ENCODE assay signal across 16 cellular contexts in genomic region chr17:58873926-58874325, GRCh38.
DNase-seq lines count a peak whose midpoint lies in the region; ATAC-seq, FAIRE-seq and TF ChIP-seq lines count a peak whose summit lies in the region.
"Had no signal": no experiment of that assay in that cellular context is flagged by ENCODE, and none has a peak within 500 bp of the region (broad histone marks: within the 10 kb centered on the region; RNA-seq: fewer than 3 reads in every experiment).

No MANE protein-coding gene starts in this region.

- DNase-seq in A549 (ENCODE audit: low read depth in 1 of 2, low spot score in 1 of 2) (no peak), CD1c-positive myeloid dendritic cell (ENCODE audit: extremely low spot score) (peak; percentile 8), MV-4-11 (lab: John Stamatoyannopoulos, UW) (peak; percentile 52), urothelium cell line (ENCODE audit: low spot score) (no peak), DMS53 treated with DMSO at 0.1 percent for 48 hours (lab: John Stamatoyannopoulos, UW; ENCODE audit: unreplicated experiment) (no peak), islet precursor cell (no peak)
- DNase-seq: AML-193; CD4-positive, alpha-beta memory T cell; DMS153; DMS79 treated with DMSO at 0.1 percent for 48 hours; EL; GM23248; HCEC 1CT had no signal

- TF ChIP-seq CTCF in A549 (IDR thresholded peaks at IDR 0.05): no peak

- no peak for ATAC-seq in A549
- ATAC-seq: GM12878 had no signal

- TF ChIP-seq RAD21 in A549 (conservative IDR thresholded peaks at IDR 0.05 in 1 of 2, IDR thresholded peaks at IDR 0.05 in 1 of 2): no peak

- H3K4me3 ChIP-seq in A549: no peak overlapping the region
- H3K4me3 ChIP-seq: GM12878, GM23248 had no signal

- no peaks in the 10 kb centered on the region for H3K9me3 ChIP-seq in A549

- no peak overlapping the region for H3K27ac ChIP-seq in A549
- H3K27ac ChIP-seq: C4-2B, GM23248 had no signal

- H3K4me2 ChIP-seq in A549: no peak overlapping the region

- WGBS in A549 (ENCODE audit: missing lambda C conversion rate): 30% methylated on average over 5 of the region's 5 CpGs

- no peaks in the 10 kb centered on the region for H3K4me1 ChIP-seq in A549

- POLR2A ChIA-PET in A549 (lab: Yijun Ruan, JAX): no interaction called here

- no peak for TF ChIP-seq POLR2A in A549 (IDR thresholded peaks at IDR 0.05; ENCODE audit: low read length)

- no peak for TF ChIP-seq EP300 in A549 (IDR thresholded peaks at IDR 0.05)

- CTCF ChIA-PET in A549 (lab: Yijun Ruan, JAX): interaction anchor here (0.6 kb wide), 1 partner anchor 13 kb away, joined by 3 read pairs; no protein-coding TSS in a partner anchor

- FAIRE-seq in A549 (lab: Jason Lieb, UNC) (peak; percentile 18), urothelium cell line (lab: Jason Lieb, UNC) (peak; percentile 65)
- FAIRE-seq: A204.1, GM12878 had no signal

TF ChIP-seq in A549, 52 proteins besides CTCF, POLR2A, EP300 and RAD21:
- TF ChIP-seq TP53 (CRISPR knock-in tag; IDR thresholded peaks at IDR 0.05) (no peak), MAZ (IDR thresholded peaks at IDR 0.05; ENCODE audit: borderline replicate concordance, low read depth, low read length) (no peak), EHF (CRISPR knock-in tag; IDR thresholded peaks at IDR 0.05) (no peak), KDM5A (IDR thresholded peaks at IDR 0.05) (no peak), FOSB (CRISPR knock-in tag; IDR thresholded peaks at IDR 0.05) (no peak), CHD4 (IDR thresholded peaks at IDR 0.05; ENCODE audit: borderline replicate concordance) (no peak), JUN (IDR thresholded peaks at IDR 0.05) (no peak), RNF2 (IDR thresholded peaks at IDR 0.05; ENCODE audit: borderline replicate concordance, low read depth) (no peak)
- TF ChIP-seq, protein P1, sequence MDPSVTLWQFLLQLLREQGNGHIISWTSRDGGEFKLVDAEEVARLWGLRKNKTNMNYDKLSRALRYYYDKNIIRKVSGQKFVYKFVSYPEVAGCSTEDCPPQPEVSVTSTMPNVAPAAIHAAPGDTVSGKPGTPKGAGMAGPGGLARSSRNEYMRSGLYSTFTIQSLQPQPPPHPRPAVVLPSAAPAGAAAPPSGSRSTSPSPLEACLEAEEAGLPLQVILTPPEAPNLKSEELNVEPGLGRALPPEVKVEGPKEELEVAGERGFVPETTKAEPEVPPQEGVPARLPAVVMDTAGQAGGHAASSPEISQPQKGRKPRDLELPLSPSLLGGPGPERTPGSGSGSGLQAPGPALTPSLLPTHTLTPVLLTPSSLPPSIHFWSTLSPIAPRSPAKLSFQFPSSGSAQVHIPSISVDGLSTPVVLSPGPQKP (IDR thresholded peaks at IDR 0.05; ENCODE audit: low read depth, low read length): no peak
- TF ChIP-seq, protein P2, sequence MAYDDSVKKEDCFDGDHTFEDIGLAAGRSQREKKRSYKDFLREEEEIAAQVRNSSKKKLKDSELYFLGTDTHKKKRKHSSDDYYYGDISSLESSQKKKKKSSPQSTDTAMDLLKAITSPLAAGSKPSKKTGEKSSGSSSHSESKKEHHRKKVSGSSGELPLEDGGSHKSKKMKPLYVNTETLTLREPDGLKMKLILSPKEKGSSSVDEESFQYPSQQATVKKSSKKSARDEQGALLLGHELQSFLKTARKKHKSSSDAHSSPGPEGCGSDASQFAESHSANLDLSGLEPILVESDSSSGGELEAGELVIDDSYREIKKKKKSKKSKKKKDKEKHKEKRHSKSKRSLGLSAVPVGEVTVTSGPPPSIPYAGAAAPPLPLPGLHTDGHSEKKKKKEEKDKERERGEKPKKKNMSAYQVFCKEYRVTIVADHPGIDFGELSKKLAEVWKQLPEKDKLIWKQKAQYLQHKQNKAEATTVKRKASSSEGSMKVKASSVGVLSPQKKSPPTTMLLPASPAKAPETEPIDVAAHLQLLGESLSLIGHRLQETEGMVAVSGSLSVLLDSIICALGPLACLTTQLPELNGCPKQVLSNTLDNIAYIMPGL (CRISPR knock-in tag; IDR thresholded peaks at IDR 0.05; ENCODE audit: borderline replicate concordance): no peak

Comparison
In these comparisons a context has a peak if more than half of its experiments do, and no peak if none do; other contexts are left out.
1. DNase-seq: peak in CD1c-positive myeloid dendritic cell (single experiment) and MV-4-11 (single experiment); none in A549 (0 of 2), urothelium cell line (single experiment), DMS53 treated with DMSO at 0.1 percent for 48 hours (single experiment) and islet precursor cell (single experiment).